ENCODE assay signal across 25 cellular contexts in genomic region chr7:90503379-90503778, GRCh38. TPM values are rescaled to one million over a fixed set of nuclear protein-coding genes. Genes with fewer than 3 reads are reported as not detected.
A peak's percentile ranks its signal among the peaks of the same experiment; 100 is the strongest.
DNase-seq lines count a peak whose midpoint lies in the region; ATAC-seq and TF ChIP-seq lines count a peak whose summit lies in the region.
"Had no signal": no experiment of that assay in that cellular context is flagged by ENCODE, and none has a peak within 500 bp of the region (broad histone marks: within the 10 kb centered on the region; RNA-seq: fewer than 3 reads in every experiment).

No MANE protein-coding gene starts in this region.

- DNase-seq in DMS79 treated with DMSO at 0.1 percent for 48 hours (lab: John Stamatoyannopoulos, UW): no peak
- DNase-seq in stomach: no peak
- DNase-seq in NCI-H146 treated with DMSO at 0.1 percent for 48 hours (lab: John Stamatoyannopoulos, UW; ENCODE audit: unreplicated experiment): no peak
- DNase-seq in activated T-helper 1 cell treated with anti-CD3 and anti-CD28 coated beads, Interleukin-12 subunit alpha, Interleukin-12 subunit beta, Interleukin-2, Interleukin-4 antibody, amounts not matched to agents 30 ng/mL and 10 ng/mL and 1 ng/mL, durations not matched to agents 14 hours and 24 hours and 36 hours (ENCODE audit: low spot score): no peak
- DNase-seq: CD4-positive, alpha-beta memory T cell; DMS153; MG63; NCI-H1417; NCI-H187; NCI-H2107; NCI-H446 treated with DMSO at 0.1 percent for 48 hours; NCI-H526 treated with DMSO at 0.1 percent for 48 hours; OCI-M1; T-helper 1 cell had no signal

- H3K27ac Mint-ChIP-seq in activated T-helper 1 cell treated with anti-CD3 and anti-CD28 coated beads, Interleukin-12 subunit alpha, Interleukin-12 subunit beta, Interleukin-2, Interleukin-4 antibody, amounts not matched to agents 30 ng/mL and 10 ng/mL and 1 ng/mL, durations not matched to agents 14 hours and 24 hours and 36 hours: no peak overlapping the region
- H3K27ac Mint-ChIP-seq: CD4-positive, alpha-beta memory T cell; GM23338 had no signal

- H3K9me3 Mint-ChIP-seq in activated T-helper 1 cell treated with anti-CD3 and anti-CD28 coated beads, Interleukin-12 subunit alpha, Interleukin-12 subunit beta, Interleukin-2, Interleukin-4 antibody, amounts not matched to agents 30 ng/mL and 10 ng/mL and 1 ng/mL, durations not matched to agents 14 hours and 24 hours and 36 hours: no peaks in the 10 kb centered on the region
- H3K9me3 Mint-ChIP-seq: CD4-positive, alpha-beta memory T cell; GM23338 had no signal

- H3K36me3 Mint-ChIP-seq in activated T-helper 1 cell treated with anti-CD3 and anti-CD28 coated beads, Interleukin-12 subunit alpha, Interleukin-12 subunit beta, Interleukin-2, Interleukin-4 antibody, amounts not matched to agents 30 ng/mL and 10 ng/mL and 1 ng/mL, durations not matched to agents 14 hours and 24 hours and 36 hours (ENCODE audit: low read depth): no peaks in the 10 kb centered on the region
- H3K36me3 Mint-ChIP-seq: CD4-positive, alpha-beta memory T cell had no signal

- TF ChIP-seq EP300 in stomach (IDR thresholded peaks at IDR 0.05): no peak

- no peaks in the 10 kb centered on the region for H3K27me3 ChIP-seq in stomach
- H3K27me3 ChIP-seq: BLaER1, MG63, SJSA1 had no signal

- peak; percentile 69 for ATAC-seq in GM18909 (IDR thresholded peaks at IDR 0.05; ENCODE audit: poor library complexity, unreplicated experiment)
- peak; percentile 64 for ATAC-seq in GM21381 (IDR thresholded peaks at IDR 0.05; ENCODE audit: unreplicated experiment)
- ATAC-seq in HG03175 (IDR thresholded peaks at IDR 0.05; ENCODE audit: unreplicated experiment): peak; percentile 65
- ATAC-seq: GM23338, K562, Right ventricle myocardium inferior had no signal

- TF ChIP-seq CTCF in stomach (IDR thresholded peaks at IDR 0.05): no peak

- no peak for TF ChIP-seq POLR2A in stomach (IDR thresholded peaks at IDR 0.05)

- H3K4me3 Mint-ChIP-seq in activated T-helper 1 cell treated with anti-CD3 and anti-CD28 coated beads, Interleukin-12 subunit alpha, Interleukin-12 subunit beta, Interleukin-2, Interleukin-4 antibody, amounts not matched to agents 30 ng/mL and 10 ng/mL and 1 ng/mL, durations not matched to agents 14 hours and 24 hours and 36 hours: no peak overlapping the region
- H3K4me3 Mint-ChIP-seq: CD4-positive, alpha-beta memory T cell; GM23338 had no signal

- no peaks in the 10 kb centered on the region for H3K36me3 ChIP-seq in stomach
- H3K36me3 ChIP-seq: BLaER1, HAP-1, MG63, SJSA1 had no signal

- H3K27me3 Mint-ChIP-seq in activated T-helper 1 cell treated with anti-CD3 and anti-CD28 coated beads, Interleukin-12 subunit alpha, Interleukin-12 subunit beta, Interleukin-2, Interleukin-4 antibody, amounts not matched to agents 30 ng/mL and 10 ng/mL and 1 ng/mL, durations not matched to agents 14 hours and 24 hours and 36 hours (ENCODE audit: insufficient read depth): peaks cover 2% of the 10 kb centered on the region
- H3K27me3 Mint-ChIP-seq: CD4-positive, alpha-beta memory T cell had no signal

- H3K4me1 Mint-ChIP-seq in activated T-helper 1 cell treated with anti-CD3 and anti-CD28 coated beads, Interleukin-12 subunit alpha, Interleukin-12 subunit beta, Interleukin-2, Interleukin-4 antibody, amounts not matched to agents 30 ng/mL and 10 ng/mL and 1 ng/mL, durations not matched to agents 14 hours and 24 hours and 36 hours (ENCODE audit: low read depth): no peaks in the 10 kb centered on the region
- H3K4me1 Mint-ChIP-seq: CD4-positive, alpha-beta memory T cell had no signal

- no peaks in the 10 kb centered on the region for H3K9me3 ChIP-seq in stomach
- H3K9me3 ChIP-seq: BLaER1, HAP-1, MG63, SJSA1 had no signal

- WGBS in stomach, 5 donors: 77 to 98% (median 90%) methylated on average over 1 of the region's 1 CpG

- no peaks in the 10 kb centered on the region for H3K4me1 ChIP-seq in stomach
- H3K4me1 ChIP-seq: BLaER1, SJSA1 had no signal

- H3K4me3 ChIP-seq in stomach: no peak overlapping the region
- H3K4me3 ChIP-seq: BLaER1, GM23338, HAP-1, K562, MG63, SJSA1 had no signal

- intact Hi-C loops in stomach (cut with DNase I; ENCODE audit: low total_unique reads): no loop called here
- intact Hi-C loops in activated T-helper 1 cell treated with anti-CD3 and anti-CD28 coated beads, Interleukin-12 subunit alpha, Interleukin-12 subunit beta, Interleukin-2, Interleukin-4 antibody, amounts not matched to agents 30 ng/mL and 10 ng/mL and 1 ng/mL, durations not matched to agents 14 hours and 24 hours and 36 hours (cut with micrococcal nuclease): no loop called here

- H3K27ac ChIP-seq in stomach: no peak overlapping the region
- H3K27ac ChIP-seq: BLaER1, SJSA1 had no signal

RNA-seq across cellular contexts. Expression of gene PTTG1IP2, which starts 33.9 kb away (rescaled TPM):
- not detected for total RNA-seq in stomach
- polyA plus RNA-seq in stomach: not detected
- total RNA-seq in activated T-helper 1 cell treated with anti-CD3 and anti-CD28 coated beads, Interleukin-12 subunit alpha, Interleukin-12 subunit beta, Interleukin-2, Interleukin-4 antibody, amounts not matched to agents 30 ng/mL and 10 ng/mL and 1 ng/mL, durations not matched to agents 14 hours and 24 hours and 36 hours: not detected in 2 replicates
- total RNA-seq: CD4-positive, alpha-beta memory T cell; Daoy; GM23338; K562; LHCN-M2; Right ventricle myocardium inferior; SJSA1 had no signal
- polyA plus RNA-seq: CD4-positive, alpha-beta memory T cell; GM23338; K562 had no signal
